ENCODE assay signal across 1 cellular context in genomic region chr11:112382561-112382960, GRCh38.
TF ChIP-seq lines count a peak whose summit lies in the region.

No MANE protein-coding gene starts in this region.

TF ChIP-seq in WTC11, 78 proteins besides CTCF, POLR2A, EP300 and RAD21 (continued from another document):
- no peak for TF ChIP-seq AR (CRISPR knock-in tag; IDR thresholded peaks at IDR 0.05)
- TF ChIP-seq JUN (CRISPR knock-in tag; IDR thresholded peaks at IDR 0.05): no peak
- no peak for TF ChIP-seq CBFB (CRISPR knock-in tag; IDR thresholded peaks at IDR 0.05; ENCODE audit: low read depth)
- TF ChIP-seq IRF1 (CRISPR knock-in tag; IDR thresholded peaks at IDR 0.05): no peak
